9 cellular contexts compared by ENCODE assay signal in genomic region chr16:2663553-2664521, GRCh38. TPM values are rescaled to one million over a fixed set of nuclear protein-coding genes. Genes with fewer than 3 reads are reported as not detected.
DNase-seq lines count a peak whose midpoint lies in the region; ATAC-seq and TF ChIP-seq lines count a peak whose summit lies in the region.
"Had no signal": no experiment of that assay in that cellular context is flagged by ENCODE, and none has a peak within 500 bp of the region (broad histone marks: within the 10 kb centered on the region; RNA-seq: fewer than 3 reads in every experiment).

No MANE protein-coding gene starts in this region.

- TF ChIP-seq CTCF in hepatocyte (IDR thresholded peaks at IDR 0.05; ENCODE audit: poor library complexity), result no peak
- no peak for TF ChIP-seq CTCF in type B pancreatic cell (conservative IDR thresholded peaks at IDR 0.05)
- no peak for TF ChIP-seq CTCF in osteocyte (IDR thresholded peaks at IDR 0.05)

- no peak overlapping the region for H2AFZ ChIP-seq in hepatocyte

- peak; percentile 42 for DNase-seq in activated T-cell treated with anti-CD3 and anti-CD28 coated beads for 24 hours (ENCODE audit: low read depth)
- no peak for DNase-seq in activated T-cell treated with anti-CD3 and anti-CD28 coated beads, Interleukin-2, amount 50 U/mL, for 1 hour
- DNase-seq in activated T-helper 9 cell treated with anti-CD3 and anti-CD28 coated beads, Interleukin-2, amount 50 U/mL, for 16 hours (ENCODE audit: low read depth), result peak; percentile 44
- peak; percentile 42 for DNase-seq in hepatocyte (ENCODE audit: low spot score)
- no peak for DNase-seq in type B pancreatic cell (ENCODE audit: extremely low spot score, unreplicated experiment)
- DNase-seq in osteocyte (ENCODE audit: extremely low spot score, unreplicated experiment), result no peak

- H3K4me1 ChIP-seq in hepatocyte (ENCODE audit: insufficient read depth), result peaks cover 5% of the 10 kb centered on the region

- no peaks in the 10 kb centered on the region for H3K9me3 ChIP-seq in hepatocyte (ENCODE audit: low read depth)
- H3K9me3 ChIP-seq: BLaER1 treated with 17β-estradiol and CSF1 and Interleukin-3, amounts not matched to agents 10 nM and 100 nM had no signal

- no peaks in the 10 kb centered on the region for H3K79me2 ChIP-seq in hepatocyte

- H3K36me3 ChIP-seq in hepatocyte (replicated peaks; ENCODE audit: insufficient read depth, low read depth), result no peaks in the 10 kb centered on the region

- H3K27ac ChIP-seq in hepatocyte, result peak overlapping the region; percentile 7
- H3K27ac ChIP-seq: BLaER1 treated with 17β-estradiol and CSF1 and Interleukin-3, amounts not matched to agents 10 nM and 100 nM had no signal

- no peak overlapping the region for H3K4me3 ChIP-seq in hepatocyte
- H3K4me3 ChIP-seq: BLaER1 treated with 17β-estradiol and CSF1 and Interleukin-3, amounts not matched to agents 10 nM and 100 nM had no signal

- H3K36me3 Mint-ChIP-seq in type B pancreatic cell (peaks cover 9% of the 10 kb centered on the region), osteocyte (ENCODE audit: unreplicated experiment) (peaks cover 27% of the 10 kb centered on the region)

- H3K9me3 Mint-ChIP-seq in type B pancreatic cell (no peaks in the 10 kb centered on the region), osteocyte (ENCODE audit: unreplicated experiment) (no peaks in the 10 kb centered on the region)

- peak overlapping the region; percentile 7 for H3K4me2 ChIP-seq in hepatocyte

- ATAC-seq in GM21447 (IDR thresholded peaks at IDR 0.05; ENCODE audit: unreplicated experiment), result no peak
- no peak for ATAC-seq in GM19397 (IDR thresholded peaks at IDR 0.05; ENCODE audit: unreplicated experiment)

- no peaks in the 10 kb centered on the region for H3K9me2 ChIP-seq in hepatocyte (replicated peaks; ENCODE audit: insufficient read depth)

- H3K27ac Mint-ChIP-seq in type B pancreatic cell (peak overlapping the region; percentile 85), osteocyte (ENCODE audit: unreplicated experiment) (no peak overlapping the region)

- H3K4me1 Mint-ChIP-seq in type B pancreatic cell (ENCODE audit: unreplicated experiment) (peaks cover 31% of the 10 kb centered on the region), osteocyte (ENCODE audit: unreplicated experiment) (no peaks in the 10 kb centered on the region)

- peak overlapping the region; percentile 55 for H3K4me3 Mint-ChIP-seq in type B pancreatic cell
- H3K4me3 Mint-ChIP-seq in osteocyte (ENCODE audit: unreplicated experiment), result no peak overlapping the region

- no peaks in the 10 kb centered on the region for H4K20me1 ChIP-seq in hepatocyte (ENCODE audit: insufficient read depth, poor library complexity, severe bottlenecking)

- no peaks in the 10 kb centered on the region for H3K27me3 Mint-ChIP-seq in type B pancreatic cell
- no peaks in the 10 kb centered on the region for H3K27me3 Mint-ChIP-seq in osteocyte (ENCODE audit: unreplicated experiment)

- 50% methylated on average over 23 of the region's 23 CpGs for WGBS in hepatocyte (ENCODE audit: low lambda C conversion rate, missing lambda C conversion rate)

- no peaks in the 10 kb centered on the region for H3K27me3 ChIP-seq in hepatocyte
- H3K27me3 ChIP-seq: BLaER1 treated with 17β-estradiol and CSF1 and Interleukin-3, amounts not matched to agents 10 nM and 100 nM had no signal

RNA-seq across cellular contexts. Expression of gene KCTD5, which starts 18.5 kb away (rescaled TPM):
- total RNA-seq in hepatocyte (22.7 and 31.5 TPM in 2 replicates), type B pancreatic cell (ENCODE audit: low replicate concordance) (25.1 and 30.5 TPM in 2 replicates), osteocyte (28.0 and 28.1 TPM in 2 replicates)
- 24.5 and 32.2 TPM in 2 replicates for polyA plus RNA-seq in hepatocyte

RNA-seq across cellular contexts. Expression of gene PRSS27, which starts 56.2 kb away (rescaled TPM):
- total RNA-seq in hepatocyte (1.4 and 4.3 TPM in 2 replicates), type B pancreatic cell (ENCODE audit: low replicate concordance) (19.0 and 24.6 TPM in 2 replicates), osteocyte (4.2 and 5.5 TPM in 2 replicates)
- 1.4 and 4.8 TPM in 2 replicates for polyA plus RNA-seq in hepatocyte

Comparison
In these comparisons a context has a peak if more than half of its experiments do, and no peak if none do; other contexts are left out.
1. DNase-seq: peak in activated T-cell treated with anti-CD3 and anti-CD28 coated beads for 24 hours (single experiment), activated T-helper 9 cell treated with anti-CD3 and anti-CD28 coated beads, Interleukin-2, amount 50 U/mL, for 16 hours (single experiment) and hepatocyte (single experiment); none in activated T-cell treated with anti-CD3 and anti-CD28 coated beads, Interleukin-2, amount 50 U/mL, for 1 hour (single experiment), type B pancreatic cell (single experiment) and osteocyte (single experiment).